In the genomic region with DNA sequence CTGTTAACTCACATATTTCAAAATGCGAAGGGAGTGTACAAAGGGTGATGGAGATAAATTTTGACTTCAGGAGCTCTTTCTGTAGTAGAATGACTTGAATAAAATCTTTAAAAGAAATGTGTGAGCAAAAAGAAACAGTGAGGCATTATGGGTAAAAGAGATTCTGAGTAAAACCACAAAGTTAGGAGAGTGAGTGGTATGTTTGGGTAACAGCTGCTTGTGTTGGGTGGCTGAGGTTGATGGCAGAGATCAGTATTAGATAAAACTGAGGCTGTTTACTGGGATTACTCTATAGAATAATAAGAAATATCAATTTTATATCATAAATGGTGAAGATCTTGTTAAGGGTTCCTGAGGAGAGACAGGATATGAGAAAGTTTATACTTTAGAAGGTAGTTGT, we compare ENCODE assay signal across 1 cellular context.
TF ChIP-seq lines count a peak whose summit lies in the region.

No MANE protein-coding gene starts in this region.

TF ChIP-seq in HCT116, 20 proteins besides CTCF, POLR2A, EP300 and RAD21 (continued from another document):
- TF ChIP-seq, protein P1, sequence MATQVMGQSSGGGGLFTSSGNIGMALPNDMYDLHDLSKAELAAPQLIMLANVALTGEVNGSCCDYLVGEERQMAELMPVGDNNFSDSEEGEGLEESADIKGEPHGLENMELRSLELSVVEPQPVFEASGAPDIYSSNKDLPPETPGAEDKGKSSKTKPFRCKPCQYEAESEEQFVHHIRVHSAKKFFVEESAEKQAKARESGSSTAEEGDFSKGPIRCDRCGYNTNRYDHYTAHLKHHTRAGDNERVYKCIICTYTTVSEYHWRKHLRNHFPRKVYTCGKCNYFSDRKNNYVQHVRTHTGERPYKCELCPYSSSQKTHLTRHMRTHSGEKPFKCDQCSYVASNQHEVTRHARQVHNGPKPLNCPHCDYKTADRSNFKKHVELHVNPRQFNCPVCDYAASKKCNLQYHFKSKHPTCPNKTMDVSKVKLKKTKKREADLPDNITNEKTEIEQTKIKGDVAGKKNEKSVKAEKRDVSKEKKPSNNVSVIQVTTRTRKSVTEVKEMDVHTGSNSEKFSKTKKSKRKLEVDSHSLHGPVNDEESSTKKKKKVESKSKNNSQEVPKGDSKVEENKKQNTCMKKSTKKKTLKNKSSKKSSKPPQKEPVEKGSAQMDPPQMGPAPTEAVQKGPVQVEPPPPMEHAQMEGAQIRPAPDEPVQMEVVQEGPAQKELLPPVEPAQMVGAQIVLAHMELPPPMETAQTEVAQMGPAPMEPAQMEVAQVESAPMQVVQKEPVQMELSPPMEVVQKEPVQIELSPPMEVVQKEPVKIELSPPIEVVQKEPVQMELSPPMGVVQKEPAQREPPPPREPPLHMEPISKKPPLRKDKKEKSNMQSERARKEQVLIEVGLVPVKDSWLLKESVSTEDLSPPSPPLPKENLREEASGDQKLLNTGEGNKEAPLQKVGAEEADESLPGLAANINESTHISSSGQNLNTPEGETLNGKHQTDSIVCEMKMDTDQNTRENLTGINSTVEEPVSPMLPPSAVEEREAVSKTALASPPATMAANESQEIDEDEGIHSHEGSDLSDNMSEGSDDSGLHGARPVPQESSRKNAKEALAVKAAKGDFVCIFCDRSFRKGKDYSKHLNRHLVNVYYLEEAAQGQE (IDR thresholded peaks at IDR 0.05; ENCODE audit: low read depth) = no peak
- TF ChIP-seq EGR1 (IDR thresholded peaks at IDR 0.05; ENCODE audit: low read depth) = no peak
- no peak for TF ChIP-seq ELF1 (IDR thresholded peaks at IDR 0.05; ENCODE audit: borderline replicate concordance, low read depth)
